In the genomic region with DNA sequence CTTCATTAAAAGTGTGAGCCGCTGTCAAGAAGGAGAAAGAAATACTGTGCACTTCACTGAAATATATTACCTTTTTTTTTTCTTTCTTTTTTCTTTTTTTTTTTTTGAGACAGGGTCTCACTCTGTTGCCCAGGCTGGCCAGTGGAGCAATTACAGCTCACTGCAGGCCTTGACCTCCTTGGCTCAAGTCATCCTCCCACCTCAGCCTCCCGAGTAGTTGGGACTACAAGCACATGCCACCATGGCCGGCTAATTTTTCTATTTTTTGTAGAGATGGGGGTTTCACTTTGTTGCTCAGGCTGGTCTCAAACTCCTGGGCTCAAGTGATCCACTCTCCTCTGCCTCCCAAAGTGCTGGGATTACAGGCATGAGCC, we compare ENCODE assay signal across 7 cellular contexts. TPM values are rescaled to one million over a fixed set of nuclear protein-coding genes. Genes with fewer than 3 reads are reported as not detected.
DNase-seq lines count a peak whose midpoint lies in the region; ATAC-seq and TF ChIP-seq lines count a peak whose summit lies in the region.
"Not testable (repeated sequence)": the region's sequence is repeated elsewhere in the genome, so short reads cannot be mapped to it uniquely, and the experiment has no call there.

No MANE protein-coding gene starts in this region.

- intact Hi-C loops in activated B cell treated with CpG ODN at 0.5 μM for 24 hours (cut with micrococcal nuclease) = loop anchor here (1.0 to 5.0 kb wide), 3 partner anchors 10 to 86 kb away; no protein-coding TSS in a partner anchor

- H3K4me3 Mint-ChIP-seq in activated B cell treated with CpG ODN at 0.5 μM for 24 hours = peak overlapping the region; percentile 24

- DNase-seq in activated B cell treated with CpG ODN at 0.5 μM for 24 hours = not testable (repeated sequence)

- peak overlapping the region; percentile 56 for H3K27ac Mint-ChIP-seq in activated B cell treated with CpG ODN at 0.5 μM for 24 hours

- CTCF ChIA-PET in activated B cell treated with CpG ODN at 0.5 μM for 24 hours (lab: Charles Lee) = interaction anchor here (1.0 to 2.1 kb wide), 2 partner anchors 14 to 17 kb away, joined by 3 to 8 read pairs; no protein-coding TSS in a partner anchor

- peak overlapping the region; percentile 59; the same call in 1 of the 2 replicates for H3K4me3 ChIP-seq in GM08714 (ENCODE audit: low read length)

- ATAC-seq in GM18909 (IDR thresholded peaks at IDR 0.05; ENCODE audit: poor library complexity, unreplicated experiment) (peak; percentile 9), GM21390 (IDR thresholded peaks at IDR 0.05; ENCODE audit: unreplicated experiment) (peak; percentile 5), HG02678 (IDR thresholded peaks at IDR 0.05; ENCODE audit: unreplicated experiment) (peak; percentile 1), HG03066 (IDR thresholded peaks at IDR 0.05; ENCODE audit: low read depth, unreplicated experiment) (peak; percentile 1), HG03460 (IDR thresholded peaks at IDR 0.05; ENCODE audit: unreplicated experiment) (peak; percentile 16)
- ATAC-seq in activated B cell treated with CpG ODN at 0.5 μM for 24 hours (ENCODE audit: low read depth) = not testable (repeated sequence)

- not testable (repeated sequence) for TF ChIP-seq CTCF in activated B cell treated with CpG ODN at 0.5 μM for 24 hours (IDR thresholded peaks at IDR 0.05)

- H3K27me3 Mint-ChIP-seq in activated B cell treated with CpG ODN at 0.5 μM for 24 hours = not testable (repeated sequence)

- peaks cover 38% of the 10 kb centered on the region for H3K4me1 Mint-ChIP-seq in activated B cell treated with CpG ODN at 0.5 μM for 24 hours

- POLR2A ChIA-PET in activated B cell treated with CpG ODN at 0.5 μM for 24 hours (lab: Charles Lee) = interaction anchor here (0.7 to 3.4 kb wide), 6 partner anchors 11 to 274 kb away, joined by 3 to 40 read pairs (median 5); partner anchors contain the start of gene SUB1

- H3K9me3 Mint-ChIP-seq in activated B cell treated with CpG ODN at 0.5 μM for 24 hours = not testable (repeated sequence)

- not testable (repeated sequence) for H3K36me3 Mint-ChIP-seq in activated B cell treated with CpG ODN at 0.5 μM for 24 hours (ENCODE audit: low read depth)

RNA-seq across cellular contexts. Expression of gene SUB1, which starts 11.9 kb away (rescaled TPM):
- total RNA-seq in activated B cell treated with CpG ODN at 0.5 μM for 24 hours = 213 and 237 TPM in 2 replicates
